In the genomic region with DNA sequence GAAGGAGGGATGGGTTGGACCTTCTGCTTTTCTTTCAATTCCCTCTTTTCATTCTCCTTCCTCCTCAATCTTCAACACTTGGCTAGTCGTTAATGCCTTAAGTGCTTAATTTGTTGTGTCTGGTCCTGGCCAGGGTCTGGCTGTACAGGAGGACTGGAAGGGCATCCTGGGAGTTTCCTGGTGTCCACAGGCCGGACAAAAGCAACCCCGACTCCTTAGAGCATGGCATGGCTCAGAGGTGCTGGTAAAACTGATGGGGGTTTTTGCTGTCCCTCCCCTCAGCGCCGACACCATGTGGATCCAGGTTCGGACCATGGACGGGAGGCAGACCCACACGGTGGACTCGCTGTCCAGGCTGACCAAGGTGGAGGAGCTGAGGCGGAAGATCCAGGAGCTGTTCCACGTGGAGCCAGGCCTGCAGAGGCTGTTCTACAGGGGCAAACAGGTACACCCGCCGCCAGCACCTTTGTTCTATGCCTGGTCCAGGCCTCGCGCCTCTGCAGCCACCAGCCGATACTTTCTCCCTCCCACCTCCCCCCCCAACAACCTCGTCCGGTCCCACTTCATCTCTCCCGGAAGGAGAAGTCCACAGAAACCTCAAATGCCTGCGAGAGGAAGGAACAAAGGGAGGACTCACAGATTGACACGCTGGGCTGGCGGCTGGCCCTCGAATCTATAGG, we compare ENCODE assay signal across 2 cellular contexts.
A peak's percentile ranks its signal among the peaks of the same experiment; 100 is the strongest.
TF ChIP-seq lines count a peak whose summit lies in the region.

No MANE protein-coding gene starts in this region.

TF ChIP-seq in K562, 482 proteins besides CTCF, POLR2A, EP300 and RAD21 (continued from another document):
- TF ChIP-seq, protein P1, sequence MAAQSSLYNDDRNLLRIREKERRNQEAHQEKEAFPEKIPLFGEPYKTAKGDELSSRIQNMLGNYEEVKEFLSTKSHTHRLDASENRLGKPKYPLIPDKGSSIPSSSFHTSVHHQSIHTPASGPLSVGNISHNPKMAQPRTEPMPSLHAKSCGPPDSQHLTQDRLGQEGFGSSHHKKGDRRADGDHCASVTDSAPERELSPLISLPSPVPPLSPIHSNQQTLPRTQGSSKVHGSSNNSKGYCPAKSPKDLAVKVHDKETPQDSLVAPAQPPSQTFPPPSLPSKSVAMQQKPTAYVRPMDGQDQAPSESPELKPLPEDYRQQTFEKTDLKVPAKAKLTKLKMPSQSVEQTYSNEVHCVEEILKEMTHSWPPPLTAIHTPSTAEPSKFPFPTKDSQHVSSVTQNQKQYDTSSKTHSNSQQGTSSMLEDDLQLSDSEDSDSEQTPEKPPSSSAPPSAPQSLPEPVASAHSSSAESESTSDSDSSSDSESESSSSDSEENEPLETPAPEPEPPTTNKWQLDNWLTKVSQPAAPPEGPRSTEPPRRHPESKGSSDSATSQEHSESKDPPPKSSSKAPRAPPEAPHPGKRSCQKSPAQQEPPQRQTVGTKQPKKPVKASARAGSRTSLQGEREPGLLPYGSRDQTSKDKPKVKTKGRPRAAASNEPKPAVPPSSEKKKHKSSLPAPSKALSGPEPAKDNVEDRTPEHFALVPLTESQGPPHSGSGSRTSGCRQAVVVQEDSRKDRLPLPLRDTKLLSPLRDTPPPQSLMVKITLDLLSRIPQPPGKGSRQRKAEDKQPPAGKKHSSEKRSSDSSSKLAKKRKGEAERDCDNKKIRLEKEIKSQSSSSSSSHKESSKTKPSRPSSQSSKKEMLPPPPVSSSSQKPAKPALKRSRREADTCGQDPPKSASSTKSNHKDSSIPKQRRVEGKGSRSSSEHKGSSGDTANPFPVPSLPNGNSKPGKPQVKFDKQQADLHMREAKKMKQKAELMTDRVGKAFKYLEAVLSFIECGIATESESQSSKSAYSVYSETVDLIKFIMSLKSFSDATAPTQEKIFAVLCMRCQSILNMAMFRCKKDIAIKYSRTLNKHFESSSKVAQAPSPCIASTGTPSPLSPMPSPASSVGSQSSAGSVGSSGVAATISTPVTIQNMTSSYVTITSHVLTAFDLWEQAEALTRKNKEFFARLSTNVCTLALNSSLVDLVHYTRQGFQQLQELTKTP (IDR thresholded peaks at IDR 0.05; ENCODE audit: low read depth in 1 of 2, partially characterized antibody in 2 of 2), result no peak
- TF ChIP-seq, protein P2, sequence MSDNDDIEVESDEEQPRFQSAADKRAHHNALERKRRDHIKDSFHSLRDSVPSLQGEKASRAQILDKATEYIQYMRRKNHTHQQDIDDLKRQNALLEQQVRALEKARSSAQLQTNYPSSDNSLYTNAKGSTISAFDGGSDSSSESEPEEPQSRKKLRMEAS (CRISPR knock-in tag; IDR thresholded peaks at IDR 0.05), result peak; percentile 58
- no peak for TF ChIP-seq ZNF282 (CRISPR knock-in tag; IDR thresholded peaks at IDR 0.05)
- TF ChIP-seq, protein P3, sequence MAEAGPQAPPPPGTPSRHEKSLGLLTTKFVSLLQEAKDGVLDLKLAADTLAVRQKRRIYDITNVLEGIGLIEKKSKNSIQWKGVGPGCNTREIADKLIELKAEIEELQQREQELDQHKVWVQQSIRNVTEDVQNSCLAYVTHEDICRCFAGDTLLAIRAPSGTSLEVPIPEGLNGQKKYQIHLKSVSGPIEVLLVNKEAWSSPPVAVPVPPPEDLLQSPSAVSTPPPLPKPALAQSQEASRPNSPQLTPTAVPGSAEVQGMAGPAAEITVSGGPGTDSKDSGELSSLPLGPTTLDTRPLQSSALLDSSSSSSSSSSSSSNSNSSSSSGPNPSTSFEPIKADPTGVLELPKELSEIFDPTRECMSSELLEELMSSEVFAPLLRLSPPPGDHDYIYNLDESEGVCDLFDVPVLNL (CRISPR knock-in tag; IDR thresholded peaks at IDR 0.05; ENCODE audit: low read depth), result no peak
- TF ChIP-seq, protein P4, sequence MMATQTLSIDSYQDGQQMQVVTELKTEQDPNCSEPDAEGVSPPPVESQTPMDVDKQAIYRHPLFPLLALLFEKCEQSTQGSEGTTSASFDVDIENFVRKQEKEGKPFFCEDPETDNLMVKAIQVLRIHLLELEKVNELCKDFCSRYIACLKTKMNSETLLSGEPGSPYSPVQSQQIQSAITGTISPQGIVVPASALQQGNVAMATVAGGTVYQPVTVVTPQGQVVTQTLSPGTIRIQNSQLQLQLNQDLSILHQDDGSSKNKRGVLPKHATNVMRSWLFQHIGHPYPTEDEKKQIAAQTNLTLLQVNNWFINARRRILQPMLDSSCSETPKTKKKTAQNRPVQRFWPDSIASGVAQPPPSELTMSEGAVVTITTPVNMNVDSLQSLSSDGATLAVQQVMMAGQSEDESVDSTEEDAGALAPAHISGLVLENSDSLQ (IDR thresholded peaks at IDR 0.05), result peak; percentile 61
TF ChIP-seq in K562: peak in this region for 23.

TF ChIP-seq in HepG2, 621 proteins besides CTCF, POLR2A, EP300 and RAD21 (continued from another document and continues in another):
- TF ChIP-seq, protein P5, sequence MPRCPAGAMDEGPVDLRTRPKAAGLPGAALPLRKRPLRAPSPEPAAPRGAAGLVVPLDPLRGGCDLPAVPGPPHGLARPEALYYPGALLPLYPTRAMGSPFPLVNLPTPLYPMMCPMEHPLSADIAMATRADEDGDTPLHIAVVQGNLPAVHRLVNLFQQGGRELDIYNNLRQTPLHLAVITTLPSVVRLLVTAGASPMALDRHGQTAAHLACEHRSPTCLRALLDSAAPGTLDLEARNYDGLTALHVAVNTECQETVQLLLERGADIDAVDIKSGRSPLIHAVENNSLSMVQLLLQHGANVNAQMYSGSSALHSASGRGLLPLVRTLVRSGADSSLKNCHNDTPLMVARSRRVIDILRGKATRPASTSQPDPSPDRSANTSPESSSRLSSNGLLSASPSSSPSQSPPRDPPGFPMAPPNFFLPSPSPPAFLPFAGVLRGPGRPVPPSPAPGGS (CRISPR knock-in tag; IDR thresholded peaks at IDR 0.05), result no peak
- no peak for TF ChIP-seq ZNF264 (CRISPR knock-in tag; IDR thresholded peaks at IDR 0.05)
- TF ChIP-seq, protein P6, sequence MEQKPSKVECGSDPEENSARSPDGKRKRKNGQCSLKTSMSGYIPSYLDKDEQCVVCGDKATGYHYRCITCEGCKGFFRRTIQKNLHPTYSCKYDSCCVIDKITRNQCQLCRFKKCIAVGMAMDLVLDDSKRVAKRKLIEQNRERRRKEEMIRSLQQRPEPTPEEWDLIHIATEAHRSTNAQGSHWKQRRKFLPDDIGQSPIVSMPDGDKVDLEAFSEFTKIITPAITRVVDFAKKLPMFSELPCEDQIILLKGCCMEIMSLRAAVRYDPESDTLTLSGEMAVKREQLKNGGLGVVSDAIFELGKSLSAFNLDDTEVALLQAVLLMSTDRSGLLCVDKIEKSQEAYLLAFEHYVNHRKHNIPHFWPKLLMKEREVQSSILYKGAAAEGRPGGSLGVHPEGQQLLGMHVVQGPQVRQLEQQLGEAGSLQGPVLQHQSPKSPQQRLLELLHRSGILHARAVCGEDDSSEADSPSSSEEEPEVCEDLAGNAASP (CRISPR knock-in tag; IDR thresholded peaks at IDR 0.05; ENCODE audit: borderline replicate concordance), result no peak
- TF ChIP-seq ZNF317 (CRISPR knock-in tag; IDR thresholded peaks at IDR 0.05), result no peak
- TF ChIP-seq ZNF205 (CRISPR knock-in tag; IDR thresholded peaks at IDR 0.05), result no peak
- TF ChIP-seq HDAC6 (IDR thresholded peaks at IDR 0.05; ENCODE audit: low read depth, low read length), result no peak
- TF ChIP-seq RFXANK (CRISPR knock-in tag; IDR thresholded peaks at IDR 0.05), result no peak
- TF ChIP-seq AGO2 (optimal IDR thresholded peaks at IDR 0.05; ENCODE audit: low read depth, low read length), result peak; percentile 20
- no peak for TF ChIP-seq ZFP1 (CRISPR knock-in tag; IDR thresholded peaks at IDR 0.05)
- 0 out of 2 replicates have a peak, but pooled peaks have one; percentile 32 for TF ChIP-seq PCBP1 (IDR thresholded peaks at IDR 0.05; ENCODE audit: borderline replicate concordance, low read depth, low read length)
- TF ChIP-seq PAX8 (CRISPR knock-in tag; IDR thresholded peaks at IDR 0.05; ENCODE audit: borderline replicate concordance), result no peak
- TF ChIP-seq ZNF333 (CRISPR knock-in tag; IDR thresholded peaks at IDR 0.05; ENCODE audit: borderline replicate concordance), result no peak
- no peak for TF ChIP-seq ZFP62 (CRISPR knock-in tag; IDR thresholded peaks at IDR 0.05)
- TF ChIP-seq, protein P7, sequence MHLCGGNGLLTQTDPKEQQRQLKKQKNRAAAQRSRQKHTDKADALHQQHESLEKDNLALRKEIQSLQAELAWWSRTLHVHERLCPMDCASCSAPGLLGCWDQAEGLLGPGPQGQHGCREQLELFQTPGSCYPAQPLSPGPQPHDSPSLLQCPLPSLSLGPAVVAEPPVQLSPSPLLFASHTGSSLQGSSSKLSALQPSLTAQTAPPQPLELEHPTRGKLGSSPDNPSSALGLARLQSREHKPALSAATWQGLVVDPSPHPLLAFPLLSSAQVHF (CRISPR knock-in tag; IDR thresholded peaks at IDR 0.05), result no peak
- no peak for TF ChIP-seq ZSCAN20 (CRISPR knock-in tag; IDR thresholded peaks at IDR 0.05; ENCODE audit: borderline replicate concordance)
- TF ChIP-seq ERF (CRISPR knock-in tag; IDR thresholded peaks at IDR 0.05), result no peak
- TF ChIP-seq SCMH1 (CRISPR knock-in tag; IDR thresholded peaks at IDR 0.05; ENCODE audit: borderline replicate concordance), result no peak
- TF ChIP-seq KDM1A (CRISPR knock-in tag; IDR thresholded peaks at IDR 0.05), result no peak
- TF ChIP-seq, protein P8, sequence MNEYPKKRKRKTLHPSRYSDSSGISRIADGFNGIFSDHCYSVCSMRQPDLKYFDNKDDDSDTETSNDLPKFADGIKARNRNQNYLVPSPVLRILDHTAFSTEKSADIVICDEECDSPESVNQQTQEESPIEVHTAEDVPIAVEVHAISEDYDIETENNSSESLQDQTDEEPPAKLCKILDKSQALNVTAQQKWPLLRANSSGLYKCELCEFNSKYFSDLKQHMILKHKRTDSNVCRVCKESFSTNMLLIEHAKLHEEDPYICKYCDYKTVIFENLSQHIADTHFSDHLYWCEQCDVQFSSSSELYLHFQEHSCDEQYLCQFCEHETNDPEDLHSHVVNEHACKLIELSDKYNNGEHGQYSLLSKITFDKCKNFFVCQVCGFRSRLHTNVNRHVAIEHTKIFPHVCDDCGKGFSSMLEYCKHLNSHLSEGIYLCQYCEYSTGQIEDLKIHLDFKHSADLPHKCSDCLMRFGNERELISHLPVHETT (CRISPR knock-in tag; conservative IDR thresholded peaks at IDR 0.05), result no peak
- TF ChIP-seq GABPB1 (CRISPR knock-in tag; IDR thresholded peaks at IDR 0.05), result 0 out of 2 replicates have a peak, but pooled peaks have one; percentile 9
- no peak for TF ChIP-seq ZNF616 (CRISPR knock-in tag; IDR thresholded peaks at IDR 0.05; ENCODE audit: low read depth)
- TF ChIP-seq HNRNPL (IDR thresholded peaks at IDR 0.05; ENCODE audit: low read depth, low read length), result no peak
- no peak for TF ChIP-seq ELF4 (CRISPR knock-in tag; IDR thresholded peaks at IDR 0.05; ENCODE audit: borderline replicate concordance)
- TF ChIP-seq, protein P9, sequence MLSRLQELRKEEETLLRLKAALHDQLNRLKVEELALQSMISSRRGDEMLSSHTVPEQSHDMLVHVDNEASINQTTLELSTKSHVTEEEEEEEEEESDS (CRISPR knock-in tag; IDR thresholded peaks at IDR 0.05; ENCODE audit: borderline replicate concordance), result no peak
- no peak for TF ChIP-seq ZNF230 (CRISPR knock-in tag; IDR thresholded peaks at IDR 0.05)
- TF ChIP-seq MYNN (CRISPR knock-in tag; IDR thresholded peaks at IDR 0.05; ENCODE audit: low read depth), result no peak
- no peak for TF ChIP-seq ZNF547 (CRISPR knock-in tag; IDR thresholded peaks at IDR 0.05)
- 0 out of 2 replicates have a peak, but pooled peaks have one; percentile 49 for TF ChIP-seq ZNF263 (CRISPR knock-in tag; IDR thresholded peaks at IDR 0.05)
- TF ChIP-seq ATF1 (CRISPR knock-in tag; IDR thresholded peaks at IDR 0.05), result no peak
- no peak for TF ChIP-seq HMG20B (CRISPR knock-in tag; conservative IDR thresholded peaks at IDR 0.05)
- TF ChIP-seq, protein P10, sequence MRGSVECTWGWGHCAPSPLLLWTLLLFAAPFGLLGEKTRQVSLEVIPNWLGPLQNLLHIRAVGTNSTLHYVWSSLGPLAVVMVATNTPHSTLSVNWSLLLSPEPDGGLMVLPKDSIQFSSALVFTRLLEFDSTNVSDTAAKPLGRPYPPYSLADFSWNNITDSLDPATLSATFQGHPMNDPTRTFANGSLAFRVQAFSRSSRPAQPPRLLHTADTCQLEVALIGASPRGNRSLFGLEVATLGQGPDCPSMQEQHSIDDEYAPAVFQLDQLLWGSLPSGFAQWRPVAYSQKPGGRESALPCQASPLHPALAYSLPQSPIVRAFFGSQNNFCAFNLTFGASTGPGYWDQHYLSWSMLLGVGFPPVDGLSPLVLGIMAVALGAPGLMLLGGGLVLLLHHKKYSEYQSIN (CRISPR knock-in tag; IDR thresholded peaks at IDR 0.05; ENCODE audit: borderline replicate concordance), result no peak
- TF ChIP-seq PCBP2 (optimal IDR thresholded peaks at IDR 0.05; ENCODE audit: low read depth, low read length, poor library complexity, severe bottlenecking), result no peak
- TF ChIP-seq STAG1 (CRISPR knock-in tag; IDR thresholded peaks at IDR 0.05), result no peak
- TF ChIP-seq HHEX (CRISPR knock-in tag; IDR thresholded peaks at IDR 0.05), result no peak
- TF ChIP-seq ZNF546 (CRISPR knock-in tag; conservative IDR thresholded peaks at IDR 0.05), result no peak
- TF ChIP-seq NR1H2 (CRISPR knock-in tag; IDR thresholded peaks at IDR 0.05; ENCODE audit: borderline replicate concordance, low read depth), result no peak
- TF ChIP-seq, protein P11, sequence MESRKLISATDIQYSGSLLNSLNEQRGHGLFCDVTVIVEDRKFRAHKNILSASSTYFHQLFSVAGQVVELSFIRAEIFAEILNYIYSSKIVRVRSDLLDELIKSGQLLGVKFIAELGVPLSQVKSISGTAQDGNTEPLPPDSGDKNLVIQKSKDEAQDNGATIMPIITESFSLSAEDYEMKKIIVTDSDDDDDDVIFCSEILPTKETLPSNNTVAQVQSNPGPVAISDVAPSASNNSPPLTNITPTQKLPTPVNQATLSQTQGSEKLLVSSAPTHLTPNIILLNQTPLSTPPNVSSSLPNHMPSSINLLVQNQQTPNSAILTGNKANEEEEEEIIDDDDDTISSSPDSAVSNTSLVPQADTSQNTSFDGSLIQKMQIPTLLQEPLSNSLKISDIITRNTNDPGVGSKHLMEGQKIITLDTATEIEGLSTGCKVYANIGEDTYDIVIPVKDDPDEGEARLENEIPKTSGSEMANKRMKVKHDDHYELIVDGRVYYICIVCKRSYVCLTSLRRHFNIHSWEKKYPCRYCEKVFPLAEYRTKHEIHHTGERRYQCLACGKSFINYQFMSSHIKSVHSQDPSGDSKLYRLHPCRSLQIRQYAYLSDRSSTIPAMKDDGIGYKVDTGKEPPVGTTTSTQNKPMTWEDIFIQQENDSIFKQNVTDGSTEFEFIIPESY (CRISPR knock-in tag; IDR thresholded peaks at IDR 0.05), result peak; percentile 79
- TF ChIP-seq, protein P12, sequence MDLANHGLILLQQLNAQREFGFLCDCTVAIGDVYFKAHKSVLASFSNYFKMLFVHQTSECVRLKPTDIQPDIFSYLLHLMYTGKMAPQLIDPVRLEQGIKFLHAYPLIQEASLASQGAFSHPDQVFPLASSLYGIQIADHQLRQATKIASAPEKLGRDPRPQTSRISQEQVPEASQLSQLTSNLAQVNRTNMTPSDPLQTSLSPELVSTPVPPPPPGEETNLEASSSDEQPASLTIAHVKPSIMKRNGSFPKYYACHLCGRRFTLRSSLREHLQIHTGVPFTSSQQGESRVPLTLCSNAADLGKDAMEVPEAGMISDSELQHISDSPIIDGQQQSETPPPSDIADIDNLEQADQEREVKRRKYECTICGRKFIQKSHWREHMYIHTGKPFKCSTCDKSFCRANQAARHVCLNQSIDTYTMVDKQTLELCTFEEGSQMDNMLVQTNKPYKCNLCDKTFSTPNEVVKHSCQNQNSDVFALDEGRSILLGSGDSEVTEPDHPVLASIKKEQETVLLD (CRISPR knock-in tag; IDR thresholded peaks at IDR 0.05; ENCODE audit: low read depth), result no peak
- TF ChIP-seq ASH2L (IDR thresholded peaks at IDR 0.05; ENCODE audit: insufficient read length, low read depth, low read length), result no peak
- TF ChIP-seq ZNF792 (CRISPR knock-in tag; IDR thresholded peaks at IDR 0.05), result no peak
- TF ChIP-seq MEIS1 (CRISPR knock-in tag; IDR thresholded peaks at IDR 0.05; ENCODE audit: borderline replicate concordance), result 0 out of 2 replicates have a peak, but pooled peaks have one; percentile 13
- no peak for TF ChIP-seq MAFG (CRISPR knock-in tag; IDR thresholded peaks at IDR 0.05)
- no peak for TF ChIP-seq RBAK (CRISPR knock-in tag; IDR thresholded peaks at IDR 0.05)
- no peak for TF ChIP-seq ZNF33B (CRISPR knock-in tag; IDR thresholded peaks at IDR 0.05)
